22 cellular contexts compared by ENCODE assay signal in genomic region chr10:31630866-31631567, GRCh38.
A peak's percentile ranks its signal among the peaks of the same experiment; 100 is the strongest.
DNase-seq lines count a peak whose midpoint lies in the region; ATAC-seq and FAIRE-seq lines count a peak whose summit lies in the region.
"Had no signal": no experiment of that assay in that cellular context is flagged by ENCODE, and none has a peak within 500 bp of the region (broad histone marks: within the 10 kb centered on the region; RNA-seq: fewer than 3 reads in every experiment).

No MANE protein-coding gene starts in this region.

- peak overlapping the region; percentile 32 for H3K27ac ChIP-seq in rectal smooth muscle tissue (ENCODE audit: low read depth, low read length)
- H3K27ac ChIP-seq: tibial nerve had no signal

- intact Hi-C loops in Right ventricle myocardium superior (cut with DNase I), result no loop called here

- H3K27me3 ChIP-seq in rectal smooth muscle tissue (ENCODE audit: control insufficient read depth, insufficient read depth, low read length), result no peaks in the 10 kb centered on the region
- H3K27me3 ChIP-seq: tibial nerve had no signal

- ATAC-seq in Right ventricle myocardium superior (ENCODE audit: poor library complexity), result peak; percentile 85
- ATAC-seq in GM18498 (IDR thresholded peaks at IDR 0.05; ENCODE audit: unreplicated experiment), result no peak
- ATAC-seq in activated T-helper 17 cell treated with anti-CD3 and anti-CD28 coated beads, Interleukin-2, amount 50 U/mL, for 72 hours (replicated peaks), result no peak

- H3K9me3 Mint-ChIP-seq in activated T-helper 17 cell treated with anti-CD3 and anti-CD28 coated beads, Interleukin-2, amount 50 U/mL, for 72 hours, result peaks cover 7% of the 10 kb centered on the region

- no peaks in the 10 kb centered on the region for H3K36me3 ChIP-seq in rectal smooth muscle tissue (ENCODE audit: control insufficient read depth, insufficient read depth, low read length)
- H3K36me3 ChIP-seq: tibial nerve had no signal

- H3K4me3 ChIP-seq in rectal smooth muscle tissue (ENCODE audit: low read length), result no peak overlapping the region
- H3K4me3 ChIP-seq: tibial nerve had no signal

- no peak overlapping the region for H3K4me3 Mint-ChIP-seq in activated T-helper 17 cell treated with anti-CD3 and anti-CD28 coated beads, Interleukin-2, amount 50 U/mL, for 72 hours
- H3K4me3 Mint-ChIP-seq: CD4-positive, alpha-beta T cell; natural killer cell treated with Interleukin-12 subunit alpha and Interleukin-12 subunit beta and Interleukin-15 and Interleukin-18, amount 100 ng/mL, for 72 hours had no signal

- no peaks in the 10 kb centered on the region for H3K4me1 Mint-ChIP-seq in activated T-helper 17 cell treated with anti-CD3 and anti-CD28 coated beads, Interleukin-2, amount 50 U/mL, for 72 hours

- no peaks in the 10 kb centered on the region for H3K36me3 Mint-ChIP-seq in activated T-helper 17 cell treated with anti-CD3 and anti-CD28 coated beads, Interleukin-2, amount 50 U/mL, for 72 hours (ENCODE audit: low read depth)

- FAIRE-seq in GM18507 (lab: Jason Lieb, UNC), result peak; percentile 49
- FAIRE-seq: kidney, TTC549 had no signal

- DNase-seq in GM18507 (ENCODE audit: extremely low spot score, insufficient read length, low read depth), result no peak
- DNase-seq in OCI-M1 (lab: John Stamatoyannopoulos, UW), result peak; percentile 9
- no peak for DNase-seq in Right ventricle myocardium superior
- DNase-seq in NCI-H2196 treated with DMSO at 0.1 percent for 48 hours (lab: John Stamatoyannopoulos, UW; ENCODE audit: unreplicated experiment), result no peak
- DNase-seq in NCI-H2196 (lab: John Stamatoyannopoulos, UW; ENCODE audit: unreplicated experiment), result no peak
- DNase-seq: activated CD4-positive, alpha-beta T cell treated with anti-CD3 and anti-CD28 coated beads, Interleukin-2, amount 50 U/mL, for 48 hours; activated naive CD4-positive, alpha-beta T cell treated with Interleukin-2 at 50 U/mL for 16 hours; CD4-positive, alpha-beta T cell; DMS79; KBM-7; kidney; NCI-H2081; NCI-H510A treated with DMSO at 0.1 percent for 48 hours; stimulated activated CD4-positive, alpha-beta T cell treated with anti-CD3 and anti-CD28 coated beads, Interleukin-15, amount 100 ng/mL, for 24 hours; stimulated activated naive CD4-positive, alpha-beta T cell; SW 1271 had no signal

- H3K27ac Mint-ChIP-seq in activated T-helper 17 cell treated with anti-CD3 and anti-CD28 coated beads, Interleukin-2, amount 50 U/mL, for 72 hours, result no peak overlapping the region
- H3K27ac Mint-ChIP-seq: CD4-positive, alpha-beta T cell; natural killer cell treated with Interleukin-12 subunit alpha and Interleukin-12 subunit beta and Interleukin-15 and Interleukin-18, amount 100 ng/mL, for 72 hours had no signal

- H3K27me3 Mint-ChIP-seq in activated T-helper 17 cell treated with anti-CD3 and anti-CD28 coated beads, Interleukin-2, amount 50 U/mL, for 72 hours, result peaks cover 13% of the 10 kb centered on the region

- no peak overlapping the region for H3K9ac ChIP-seq in rectal smooth muscle tissue (ENCODE audit: low read length)

- H3K4me1 ChIP-seq in rectal smooth muscle tissue (ENCODE audit: control insufficient read depth, insufficient read depth, low read length), result no peaks in the 10 kb centered on the region
- H3K4me1 ChIP-seq: tibial nerve had no signal
